In the genomic region with DNA sequence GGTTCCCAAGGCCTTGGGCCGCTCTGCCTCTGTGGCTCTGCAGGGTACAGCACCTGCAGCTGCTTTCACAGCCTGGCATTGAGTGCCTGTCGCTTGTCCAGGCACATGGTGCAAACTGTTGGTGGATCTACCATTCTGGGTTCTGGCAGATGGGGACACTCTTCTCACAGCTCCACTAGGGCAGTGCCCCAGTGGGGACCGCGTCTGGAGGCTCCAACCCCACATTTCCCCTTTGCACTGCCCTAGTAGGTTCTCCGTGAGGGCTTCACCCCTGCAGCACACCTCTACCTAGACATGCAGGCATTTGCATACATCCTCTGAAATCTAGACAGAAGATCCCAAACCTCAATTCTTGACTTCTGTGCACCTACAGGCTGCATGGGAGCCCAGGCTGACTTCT, we compare ENCODE assay signal across 37 cellular contexts. TPM values are rescaled to one million over a fixed set of nuclear protein-coding genes. Genes with fewer than 3 reads are reported as not detected.
"Had no signal": no experiment of that assay in that cellular context is flagged by ENCODE, and none has a peak within 500 bp of the region (broad histone marks: within the 10 kb centered on the region; RNA-seq: fewer than 3 reads in every experiment).

No MANE protein-coding gene starts in this region.

- H3K27ac Mint-ChIP-seq: activated naive CD4-positive, alpha-beta T cell treated with anti-CD3 and anti-CD28 coated beads for 36 hours; activated naive CD4-positive, alpha-beta T cell treated with anti-CD3 and anti-CD28 coated beads, Interleukin-2, amount 10 ng/mL, durations not matched to agents 7 days and 5 days; activated naive CD4-positive, alpha-beta T cell treated with anti-CD3 and anti-CD28 coated beads, Interleukin-2, amount 50 U/mL, for 24 hours; activated naive CD4-positive, alpha-beta T cell treated with anti-CD3 and anti-CD28 coated beads, Interleukin-2, amount 50 U/mL, for 72 hours; activated naive CD8-positive, alpha-beta T cell; activated naive CD8-positive, alpha-beta T cell treated with anti-CD3 and anti-CD28 coated beads for 36 hours; activated naive CD8-positive, alpha-beta T cell treated with anti-CD3 and anti-CD28 coated beads, Interleukin-2, amount 10 ng/mL, durations not matched to agents 7 days and 5 days; activated naive CD8-positive, alpha-beta T cell treated with anti-CD3 and anti-CD28 coated beads, Interleukin-2, amount 50 U/mL, for 24 hours; activated T-cell treated with anti-CD3 and anti-CD28 coated beads, Interleukin-2, amount 50 U/mL, for 24 hours; activated T-cell treated with anti-CD3 and anti-CD28 coated beads, Interleukin-2, amount 50 U/mL, for 72 hours; activated T-helper 1 cell treated with anti-CD3 and anti-CD28 coated beads, Interleukin-12 subunit alpha, Interleukin-12 subunit beta, Interleukin-2, Interleukin-4 antibody, amounts not matched to agents 30 ng/mL and 10 ng/mL and 1 ng/mL, durations not matched to agents 14 hours and 24 hours and 36 hours; activated T-helper 17 cell treated with anti-CD3 and anti-CD28 coated beads, Interleukin-2, amount 50 U/mL, for 72 hours; activated T-helper 2 cell treated with anti-CD3 and anti-CD28 coated beads, Interferon-gamma antibody, Interleukin-2, Interleukin-4, amounts not matched to agents 10 μg/mL and 5 μg/mL and 100 μg/mL, durations not matched to agents 14 hours and 24 hours and 36 hours; brain had no signal

- DNase-seq: activated effector memory CD4-positive, alpha-beta T cell treated with anti-CD3 and anti-CD28 coated beads, Interleukin-2, amount 50 U/mL, for 16 hours; activated effector memory CD4-positive, alpha-beta T cell treated with Interleukin-2 at 50 U/mL for 16 hours; activated gamma-delta T cell; activated gamma-delta T cell treated with Interleukin-2 at 50 U/mL for 16 hours; activated naive CD4-positive, alpha-beta T cell; activated naive CD4-positive, alpha-beta T cell treated with anti-CD3 and anti-CD28 coated beads for 36 hours; activated naive CD4-positive, alpha-beta T cell treated with anti-CD3 and anti-CD28 coated beads, Interleukin-2, amount 10 ng/mL, durations not matched to agents 7 days and 5 days; activated naive CD4-positive, alpha-beta T cell treated with anti-CD3 and anti-CD28 coated beads, Interleukin-2, amount 50 U/mL, for 16 hours; activated naive CD4-positive, alpha-beta T cell treated with Interleukin-2 at 50 U/mL for 16 hours; activated naive CD8-positive, alpha-beta T cell treated with anti-CD3 and anti-CD28 coated beads for 36 hours; activated naive CD8-positive, alpha-beta T cell treated with anti-CD3 and anti-CD28 coated beads, Interleukin-2, amount 10 ng/mL, durations not matched to agents 7 days and 5 days; activated naive CD8-positive, alpha-beta T cell treated with anti-CD3 and anti-CD28 coated beads, Interleukin-2, amount 50 U/mL, for 24 hours; activated T-cell treated with anti-CD3 and anti-CD28 coated beads, Interleukin-2, amount 50 U/mL, for 1 hour; activated T-cell treated with anti-CD3 and anti-CD28 coated beads, Interleukin-2, amount 50 U/mL, for 24 hours; activated T-cell treated with anti-CD3 and anti-CD28 coated beads, Interleukin-2, amount 50 U/mL, for 4 hours; activated T-cell treated with anti-CD3 and anti-CD28 coated beads, Interleukin-2, amount 50 U/mL, for 48 hours; activated T-cell treated with anti-CD3 and anti-CD28 coated beads, Interleukin-2, amount 50 U/mL, for 72 hours; adrenal gland; amniotic stem cell; amygdala; anterior cingulate cortex; aorta; body of pancreas; brain microvascular endothelial cell; caudate nucleus; central memory CD4-positive, alpha-beta T cell; cerebellar nuclear complex had no signal

- H3K36me3 Mint-ChIP-seq: activated naive CD4-positive, alpha-beta T cell treated with anti-CD3 and anti-CD28 coated beads, Interleukin-2, amount 10 ng/mL, durations not matched to agents 7 days and 5 days; activated naive CD8-positive, alpha-beta T cell treated with anti-CD3 and anti-CD28 coated beads for 36 hours; activated naive CD8-positive, alpha-beta T cell treated with anti-CD3 and anti-CD28 coated beads, Interleukin-2, amount 10 ng/mL, durations not matched to agents 7 days and 5 days; brain had no signal

- H3K4me3 Mint-ChIP-seq: activated naive CD4-positive, alpha-beta T cell treated with anti-CD3 and anti-CD28 coated beads for 36 hours; activated naive CD4-positive, alpha-beta T cell treated with anti-CD3 and anti-CD28 coated beads, Interleukin-2, amount 10 ng/mL, durations not matched to agents 7 days and 5 days; activated naive CD4-positive, alpha-beta T cell treated with anti-CD3 and anti-CD28 coated beads, Interleukin-2, amount 50 U/mL, for 24 hours; activated naive CD8-positive, alpha-beta T cell; activated naive CD8-positive, alpha-beta T cell treated with anti-CD3 and anti-CD28 coated beads for 36 hours; activated naive CD8-positive, alpha-beta T cell treated with anti-CD3 and anti-CD28 coated beads, Interleukin-2, amount 10 ng/mL, durations not matched to agents 7 days and 5 days; activated naive CD8-positive, alpha-beta T cell treated with anti-CD3 and anti-CD28 coated beads, Interleukin-2, amount 50 U/mL, for 24 hours; activated T-cell treated with anti-CD3 and anti-CD28 coated beads, Interleukin-2, amount 50 U/mL, for 24 hours; activated T-cell treated with anti-CD3 and anti-CD28 coated beads, Interleukin-2, amount 50 U/mL, for 4 hours; activated T-cell treated with anti-CD3 and anti-CD28 coated beads, Interleukin-2, amount 50 U/mL, for 72 hours; activated T-helper 1 cell treated with anti-CD3 and anti-CD28 coated beads, Interleukin-12 subunit alpha, Interleukin-12 subunit beta, Interleukin-2, Interleukin-4 antibody, amounts not matched to agents 30 ng/mL and 10 ng/mL and 1 ng/mL, durations not matched to agents 14 hours and 24 hours and 36 hours; activated T-helper 17 cell treated with anti-CD3 and anti-CD28 coated beads, Interleukin-2, amount 50 U/mL, for 72 hours; brain; central memory CD8-positive, alpha-beta T cell had no signal

- H3K4me1 Mint-ChIP-seq: activated naive CD4-positive, alpha-beta T cell treated with anti-CD3 and anti-CD28 coated beads, Interleukin-2, amount 10 ng/mL, durations not matched to agents 7 days and 5 days; activated naive CD4-positive, alpha-beta T cell treated with anti-CD3 and anti-CD28 coated beads, Interleukin-2, amount 50 U/mL, for 24 hours; activated naive CD8-positive, alpha-beta T cell treated with anti-CD3 and anti-CD28 coated beads for 36 hours; activated naive CD8-positive, alpha-beta T cell treated with anti-CD3 and anti-CD28 coated beads, Interleukin-2, amount 10 ng/mL, durations not matched to agents 7 days and 5 days; activated naive CD8-positive, alpha-beta T cell treated with anti-CD3 and anti-CD28 coated beads, Interleukin-2, amount 50 U/mL, for 24 hours; activated T-helper 17 cell treated with anti-CD3 and anti-CD28 coated beads, Interleukin-2, amount 50 U/mL, for 72 hours; brain; central memory CD8-positive, alpha-beta T cell had no signal

- H3K9me3 Mint-ChIP-seq: activated naive CD8-positive, alpha-beta T cell treated with anti-CD3 and anti-CD28 coated beads, Interleukin-2, amount 10 ng/mL, durations not matched to agents 7 days and 5 days had no signal

- ATAC-seq: activated naive CD4-positive, alpha-beta T cell treated with anti-CD3 and anti-CD28 coated beads, Interleukin-2, amount 50 U/mL, for 72 hours; activated naive CD8-positive, alpha-beta T cell treated with anti-CD3 and anti-CD28 coated beads, Interleukin-2, amount 50 U/mL, for 24 hours; activated T-cell treated with anti-CD3 and anti-CD28 coated beads, Interleukin-2, amount 50 U/mL, for 4 hours; activated T-cell treated with anti-CD3 and anti-CD28 coated beads, Interleukin-2, amount 50 U/mL, for 72 hours; activated T-helper 17 cell treated with anti-CD3 and anti-CD28 coated beads, Interleukin-2, amount 50 U/mL, for 72 hours; body of pancreas had no signal

RNA-seq across cellular contexts. Expression of a gene that starts 19.2 kb away (rescaled TPM):
- total RNA-seq: activated naive CD4-positive, alpha-beta T cell treated with anti-CD3 and anti-CD28 coated beads for 36 hours; activated naive CD4-positive, alpha-beta T cell treated with anti-CD3 and anti-CD28 coated beads, Interleukin-2, amount 50 U/mL, for 72 hours; activated naive CD8-positive, alpha-beta T cell treated with anti-CD3 and anti-CD28 coated beads for 36 hours; activated naive CD8-positive, alpha-beta T cell treated with anti-CD3 and anti-CD28 coated beads, Interleukin-2, amount 10 ng/mL, durations not matched to agents 7 days and 5 days; activated T-helper 1 cell treated with anti-CD3 and anti-CD28 coated beads, Interleukin-12 subunit alpha, Interleukin-12 subunit beta, Interleukin-2, Interleukin-4 antibody, amounts not matched to agents 30 ng/mL and 10 ng/mL and 1 ng/mL, durations not matched to agents 14 hours and 24 hours and 36 hours; activated T-helper 17 cell treated with anti-CD3 and anti-CD28 coated beads, Interleukin-2, amount 50 U/mL, for 72 hours; activated T-helper 2 cell treated with anti-CD3 and anti-CD28 coated beads, Interferon-gamma antibody, Interleukin-2, Interleukin-4, amounts not matched to agents 10 μg/mL and 5 μg/mL and 100 μg/mL, durations not matched to agents 14 hours and 24 hours and 36 hours; ascending aorta; astrocyte had no signal
